In the genomic region with DNA sequence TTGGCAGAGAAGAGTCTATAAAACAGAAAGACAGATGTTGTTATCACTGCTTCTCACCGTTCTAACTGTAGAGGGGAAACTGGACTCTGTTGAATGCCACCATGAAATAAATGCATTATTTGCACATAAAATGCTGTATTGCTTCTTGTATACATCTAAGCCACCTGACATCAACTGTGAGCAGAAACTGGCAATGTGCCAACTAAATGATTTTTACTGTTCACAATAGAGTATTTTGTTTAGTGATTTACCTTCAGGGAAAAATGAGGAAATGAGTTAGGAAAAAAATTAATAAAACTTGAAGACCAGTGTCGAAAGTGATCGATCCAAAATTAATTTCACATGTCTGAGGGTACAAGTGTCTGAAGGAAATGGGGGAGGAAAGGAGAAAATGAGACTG, we compare ENCODE assay signal across 23 cellular contexts.
"Had no signal": no experiment of that assay in that cellular context is flagged by ENCODE, and none has a peak within 500 bp of the region (broad histone marks: within the 10 kb centered on the region; RNA-seq: fewer than 3 reads in every experiment).

No MANE protein-coding gene starts in this region.

- H3K4me3 Mint-ChIP-seq: T-cell had no signal

- H3K9me3 ChIP-seq: SK-N-SH had no signal

- DNase-seq: Kasumi-1; MM.1S; NCI-H1105; NCI-H1436 treated with DMSO at 0.1 percent for 48 hours; NCI-H1694; NCI-H187 treated with DMSO at 0.1 percent for 48 hours; NCI-H2029 treated with DMSO at 0.1 percent for 48 hours; NCI-H2107; NCI-H2227 treated with DMSO at 0.1 percent for 48 hours; NCI-H524; NCI-H526 treated with DMSO at 0.1 percent for 48 hours; NCI-H82; NK-92 treated with Interleukin-12 subunit alpha and Interleukin-12 subunit beta, amount 100 ng/mL, for 24 hours; PC-3; SHP77; SK-N-SH; SW 1271; T-cell had no signal

- H3K36me3 Mint-ChIP-seq: T-cell had no signal

- H3K4me2 ChIP-seq: KMS-11, SK-N-SH had no signal

- H3K9ac ChIP-seq: KMS-11, SK-N-SH had no signal

- H3K27ac Mint-ChIP-seq: T-cell had no signal

- ATAC-seq: Panc1, PC-3, T-cell had no signal

- FAIRE-seq: HTR-8/SVneo had no signal

- H3K27ac ChIP-seq: HL-60, KMS-11, RWPE1 had no signal
